Comparison of ENCODE assay signal across 9 cellular contexts in the genomic region with DNA sequence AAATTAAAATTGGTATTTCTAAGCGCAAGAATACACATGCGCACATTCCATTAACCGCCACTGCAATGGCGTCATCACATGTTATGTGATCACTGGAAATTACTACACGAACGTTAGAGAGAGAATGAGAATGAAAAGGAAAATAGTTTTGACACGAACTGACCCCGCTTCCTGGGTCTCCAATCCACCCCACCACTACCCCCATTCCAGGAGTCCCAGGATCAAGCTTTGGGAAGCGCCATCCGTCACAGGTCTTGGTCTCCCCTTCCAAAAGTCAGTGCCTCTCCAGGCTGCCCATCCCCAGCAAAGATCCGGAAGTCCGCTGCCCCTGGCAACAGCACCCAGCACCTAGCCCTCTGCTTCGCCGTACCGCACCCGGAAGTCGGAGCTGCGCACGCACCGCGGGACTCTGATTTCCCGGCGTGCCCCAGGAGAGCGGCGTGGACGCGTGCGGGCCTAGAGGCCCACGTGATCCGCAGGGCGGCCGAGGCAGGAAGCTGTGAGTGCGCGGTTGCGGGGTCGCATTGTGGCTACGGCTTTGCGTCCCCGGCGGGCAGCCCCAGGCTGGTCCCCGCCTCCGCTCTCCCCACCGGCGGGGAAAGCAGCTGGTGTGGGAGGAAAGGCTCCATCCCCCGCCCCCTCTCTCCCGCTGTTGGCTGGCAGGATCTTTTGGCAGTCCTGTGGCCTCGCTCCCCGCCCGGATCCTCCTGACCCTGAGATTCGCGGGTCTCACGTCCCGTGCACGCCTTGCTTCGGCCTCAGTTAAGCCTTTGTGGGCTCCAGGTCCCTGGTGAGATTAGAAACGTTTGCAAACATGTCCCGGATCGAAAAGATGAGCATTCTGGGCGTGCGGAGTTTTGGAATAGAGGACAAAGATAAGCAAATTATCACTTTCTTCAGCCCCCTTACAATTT. TPM values are rescaled to one million over a fixed set of nuclear protein-coding genes. Genes with fewer than 3 reads are reported as not detected.
DNase-seq lines count a peak whose midpoint lies in the region; ATAC-seq, FAIRE-seq and TF ChIP-seq lines count a peak whose summit lies in the region.
"Had no signal": no experiment of that assay in that cellular context is flagged by ENCODE, and none has a peak within 500 bp of the region (broad histone marks: within the 10 kb centered on the region; RNA-seq: fewer than 3 reads in every experiment).

TSS of gene RAD50 (plus strand) at position 467 of the 914 bp plus-strand sequence. CDS start at position 815, 348 bp downstream.

- H3K4me1 ChIP-seq in keratinocyte (ENCODE audit: control insufficient read depth, extremely low read depth, insufficient read depth, low read length) = peaks cover 17% of the 10 kb centered on the region

- dilution Hi-C loops in keratinocyte (cut with MboI; ENCODE audit: extremely low pct_ligation_motif_present, low sequenced_read_pairs) = no loop called here

- no peaks in the 10 kb centered on the region for H4K20me1 ChIP-seq in keratinocyte (ENCODE audit: control insufficient read depth, extremely low read depth, insufficient read depth, low read length)

- H3K27ac ChIP-seq in keratinocyte (ENCODE audit: control insufficient read depth, insufficient read depth, low read length) = peak within 1 kb of the TSS; percentile 94

- H3K36me3 ChIP-seq in keratinocyte (ENCODE audit: control insufficient read depth in 2 of 2, extremely low read depth in 1 of 2, insufficient read depth in 2 of 2, low read length in 2 of 2) = peaks cover 3 to 20% of the 10 kb centered on the region in 2 experiments

- ATAC-seq in GM19043 (IDR thresholded peaks at IDR 0.05; ENCODE audit: low read depth, unreplicated experiment) (peak; percentile 97), HG03354 (IDR thresholded peaks at IDR 0.05; ENCODE audit: poor library complexity, severe bottlenecking, unreplicated experiment) (peak; percentile 99)

- H3K9me3 ChIP-seq in keratinocyte (ENCODE audit: control insufficient read depth, low read depth, low read length) = no peaks in the 10 kb centered on the region

- peak within 1 kb of the TSS; percentile 74 to 95 (median 92) for H3K4me3 ChIP-seq in keratinocyte (ENCODE audit: control insufficient read depth in 2 of 3, extremely low read depth in 1 of 3, insufficient read depth in 2 of 3, low read depth in 1 of 3, low read length in 3 of 3)

- H2AFZ ChIP-seq in keratinocyte (ENCODE audit: control insufficient read depth, low read length) = peak within 1 kb of the TSS; percentile 67

- H3K4me2 ChIP-seq in keratinocyte (ENCODE audit: control insufficient read depth, extremely low read depth, insufficient read depth, low read depth, low read length) = peak within 1 kb of the TSS; percentile 89

- DNase-seq in AG20443 (ENCODE audit: low spot score) (peak; percentile 97), NCI-H446 treated with DMSO at 0.1 percent for 48 hours (lab: John Stamatoyannopoulos, UW) (peak; percentile 67), cerebellar cortex (ENCODE audit: low spot score) (peak; percentile 84), keratinocyte (ENCODE audit: low read depth, low spot score) (peak; percentile 69)
- DNase-seq in activated CD4-positive, CD25-positive, alpha-beta regulatory T cell treated with anti-CD3 and anti-CD28 coated beads, Interleukin-2, amount 50 U/mL, for 72 hours = peak; percentile 96
- peak; percentile 86 to 91 (median 88) for DNase-seq in stimulated activated CD4-positive, alpha-beta T cell treated with anti-CD3 and anti-CD28 coated beads, Interleukin-12 subunit alpha, Interleukin-12 subunit beta, amount 100 ng/mL, for 48 hours (ENCODE audit: low read depth in 2 of 3, low spot score in 1 of 3)

- peak within 1 kb of the TSS; percentile 96 for H3K9ac ChIP-seq in keratinocyte (ENCODE audit: control insufficient read depth, extremely low read depth, insufficient read depth, low read length)

- FAIRE-seq in keratinocyte (lab: Jason Lieb, UNC) = peak; percentile 81
- FAIRE-seq: colon had no signal

- H3K27me3 ChIP-seq in keratinocyte (ENCODE audit: control insufficient read depth, extremely low read depth, insufficient read depth, low read length) = no peaks in the 10 kb centered on the region

- no peaks in the 10 kb centered on the region for H3K9me1 ChIP-seq in keratinocyte (ENCODE audit: control insufficient read depth, extremely low read depth, insufficient read depth, low read length)

- TF ChIP-seq CTCF in keratinocyte (optimal IDR thresholded peaks at IDR 0.05 in 1 of 3, IDR thresholded peaks at IDR 0.05 in 1 of 3, conservative IDR thresholded peaks at IDR 0.05 in 1 of 3; ENCODE audit: extremely low read depth in 1 of 3, insufficient read depth in 2 of 3, low read length in 3 of 3) = no peak

- peaks cover 30% of the 10 kb centered on the region for H3K79me2 ChIP-seq in keratinocyte (ENCODE audit: control insufficient read depth, insufficient read depth, low read length)

RNA-seq across cellular contexts. Expression of gene RAD50, which starts in this region (rescaled TPM):
- 14.8 to 26.3 TPM (median 18.2 TPM) in 3 replicates for polyA plus RNA-seq in keratinocyte
- polyA plus RNA-seq in keratinocyte (2011; ENCODE audit: low read depth) = 115 TPM
- polyA plus RNA-seq in keratinocyte (2011; cell fraction: cytosol; rRNA removed) = 15.0 and 22.7 TPM in 2 replicates
- 27.6 and 31.2 TPM in 2 replicates for polyA plus RNA-seq in keratinocyte (2011; cell fraction: nucleus; rRNA removed)
- polyA plus RNA-seq in keratinocyte (2012; ENCODE audit: low replicate concordance) = 18.8 and 24.1 TPM in 2 replicates
- 20.1 to 53.7 TPM (median 24.6 TPM) in 3 replicates for polyA minus RNA-seq in keratinocyte
- 24.0 TPM for polyA minus RNA-seq in keratinocyte (2011; cell fraction: cytosol; rRNA and poly(A)+ RNA removed)
- polyA minus RNA-seq in keratinocyte (2011; cell fraction: nucleus; rRNA and poly(A)+ RNA removed) = 19.9 and 34.5 TPM in 2 replicates

Comparison
In these comparisons a context has a peak if more than half of its experiments do, and no peak if none do; other contexts are left out.
1. Peak in every context shown above with its lines: DNase-seq, ATAC-seq, H3K4me3 ChIP-seq and H3K27ac ChIP-seq.